4 cellular contexts compared by ENCODE assay signal in the genomic region with DNA sequence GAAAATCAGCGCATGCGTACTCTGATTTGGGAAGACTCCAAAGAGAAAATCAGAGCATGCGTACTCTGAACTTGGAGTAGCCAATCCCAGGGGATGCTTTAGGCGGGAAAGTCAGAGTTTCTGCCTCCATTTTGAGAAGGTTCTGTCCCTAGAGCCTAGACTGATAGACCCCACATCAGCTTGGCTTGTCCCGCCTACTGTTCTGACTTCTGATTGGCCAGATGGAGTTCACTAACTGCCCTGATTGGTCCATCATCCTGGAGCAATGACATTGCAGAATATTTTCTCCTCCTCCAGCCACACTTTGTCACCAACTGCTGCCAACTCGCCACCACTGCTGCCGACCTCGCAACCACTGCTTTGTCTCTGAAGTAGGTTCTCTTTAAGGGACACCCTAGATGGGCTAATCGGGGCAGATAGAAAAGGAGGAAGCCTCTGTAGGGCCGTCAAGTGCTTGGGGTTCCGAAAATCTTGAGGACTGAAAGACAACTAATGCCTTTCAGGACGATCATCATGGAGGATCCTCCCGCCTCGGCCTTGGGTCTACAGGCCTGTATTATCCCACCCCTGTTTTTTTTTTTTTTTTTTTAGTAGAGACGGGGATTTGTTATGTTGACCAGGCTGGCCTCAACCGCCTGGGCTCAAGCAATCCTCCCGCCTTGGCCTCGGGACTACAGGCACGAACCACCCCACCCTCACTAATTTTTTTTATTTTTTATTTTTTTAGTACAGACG. TPM values are rescaled to one million over a fixed set of nuclear protein-coding genes. Genes with fewer than 3 reads are reported as not detected.
"Had no signal": no experiment of that assay in that cellular context is flagged by ENCODE, and none has a peak within 500 bp of the region (broad histone marks: within the 10 kb centered on the region; RNA-seq: fewer than 3 reads in every experiment).

SSX1 (plus strand) TSS at position 331 of the 735 bp plus-strand sequence. CDS start 1,850 bp downstream, outside the sequence.

RNA-seq across cellular contexts. Expression of gene SSX1, which starts in this region (rescaled TPM):
- total RNA-seq: MCF 10A; SJSA1; T-helper 1 cell treated with Interleukin-12 subunit alpha and Interleukin-12 subunit beta and Interleukin-4 antibody, amounts not matched to agents 30 ng/mL and 1 ng/mL, for 36 hours had no signal
- polyA plus RNA-seq: IgD-negative memory B cell had no signal
